ENCODE assay signal across 27 cellular contexts in genomic region chr1:152225678-152226077, GRCh38. TPM values are rescaled to one million over a fixed set of nuclear protein-coding genes. Genes with fewer than 3 reads are reported as not detected.
A peak's percentile ranks its signal among the peaks of the same experiment; 100 is the strongest.
DNase-seq lines count a peak whose midpoint lies in the region; ATAC-seq and TF ChIP-seq lines count a peak whose summit lies in the region.
"Had no signal": no experiment of that assay in that cellular context is flagged by ENCODE, and none has a peak within 500 bp of the region (broad histone marks: within the 10 kb centered on the region; RNA-seq: fewer than 3 reads in every experiment).

No MANE protein-coding gene starts in this region.

- H4K91ac ChIP-seq in mesenchymal stem cell (ENCODE audit: low read length): no peak overlapping the region

- no peaks in the 10 kb centered on the region for H3K79me1 ChIP-seq in mesenchymal stem cell (replicated peaks; ENCODE audit: low read length, poor library complexity, severe bottlenecking)

- peak; percentile 86 for ATAC-seq in esophagus mucosa
- no peak for ATAC-seq in GM21390 (IDR thresholded peaks at IDR 0.05; ENCODE audit: unreplicated experiment)
- ATAC-seq: CD8-positive, alpha-beta T cell; GM12878; HCT116 had no signal

- no peaks in the 10 kb centered on the region for H3F3A ChIP-seq in MM.1S (ENCODE audit: insufficient read depth, low read length)

- no peaks in the 10 kb centered on the region for H3K36me3 ChIP-seq in MM.1S (replicated peaks; ENCODE audit: insufficient read depth, low read length)
- H3K36me3 ChIP-seq in mesenchymal stem cell (ENCODE audit: control insufficient read depth in 1 of 2, insufficient read depth in 2 of 2, low read depth in 1 of 2, low read length in 2 of 2): no peaks in the 10 kb centered on the region
- H3K36me3 ChIP-seq: Peyer's patch had no signal

- no peak overlapping the region for H2AK5ac ChIP-seq in mesenchymal stem cell (ENCODE audit: low read length, severe bottlenecking)

- H3K9me2 ChIP-seq in MM.1S (replicated peaks; ENCODE audit: insufficient read depth, low read length): no peaks in the 10 kb centered on the region
- H3K9me2 ChIP-seq: SK-N-SH had no signal

- no peak overlapping the region for H4K8ac ChIP-seq in mesenchymal stem cell (ENCODE audit: low read length)

- TF ChIP-seq CTCF in VCaP (conservative IDR thresholded peaks at IDR 0.05) (no peak), MM.1S (IDR thresholded peaks at IDR 0.05; ENCODE audit: low read length) (no peak)

- no peaks in the 10 kb centered on the region for H3K4me1 ChIP-seq in MM.1S (ENCODE audit: low read length)
- H3K4me1 ChIP-seq in mesenchymal stem cell (ENCODE audit: control insufficient read depth, insufficient read depth, low read depth, low read length): no peaks in the 10 kb centered on the region
- H3K4me1 ChIP-seq: Caco-2, Peyer's patch had no signal

- no peak overlapping the region for H3K14ac ChIP-seq in mesenchymal stem cell (ENCODE audit: low read length in 2 of 2)

- no peak overlapping the region for H3K4me2 ChIP-seq in MM.1S (ENCODE audit: low read depth, low read length)
- no peak overlapping the region for H3K4me2 ChIP-seq in mesenchymal stem cell (ENCODE audit: low read length, poor library complexity, severe bottlenecking)
- H3K4me2 ChIP-seq: SK-N-SH had no signal

- H3K27me3 ChIP-seq in MM.1S (replicated peaks; ENCODE audit: insufficient read depth, low read length): no peaks in the 10 kb centered on the region
- H3K27me3 ChIP-seq in mesenchymal stem cell (ENCODE audit: control insufficient read depth in 1 of 2, insufficient read depth in 1 of 2, low read length in 2 of 2): no peaks in the 10 kb centered on the region
- H3K27me3 ChIP-seq: Peyer's patch had no signal

- WGBS in mesenchymal stem cell: 38% methylated on average over 3 of the region's 3 CpGs

- H3K23ac ChIP-seq in mesenchymal stem cell (ENCODE audit: low read length in 2 of 2): no peak overlapping the region

- no peak overlapping the region for H3K18ac ChIP-seq in mesenchymal stem cell (ENCODE audit: low read depth in 1 of 2, low read length in 2 of 2)

- no peak overlapping the region for H2BK15ac ChIP-seq in mesenchymal stem cell (ENCODE audit: low read depth, poor library complexity, severe bottlenecking)

- no peak overlapping the region for H2BK120ac ChIP-seq in mesenchymal stem cell (ENCODE audit: low read depth, low read length)

- no peaks in the 10 kb centered on the region for H3K9me3 ChIP-seq in MM.1S (replicated peaks; ENCODE audit: insufficient read depth, low read length)
- no peaks in the 10 kb centered on the region for H3K9me3 ChIP-seq in mesenchymal stem cell (ENCODE audit: control insufficient read depth, low read length)
- H3K9me3 ChIP-seq: Caco-2, Peyer's patch, SK-N-SH had no signal

- no peak overlapping the region for H2BK5ac ChIP-seq in mesenchymal stem cell (ENCODE audit: low read depth, low read length, poor library complexity, severe bottlenecking)

- peak; percentile 57 for DNase-seq in NCI-H226
- DNase-seq in renal cortical epithelial cell (ENCODE audit: low read depth): peak; percentile 37
- no peak for DNase-seq in MM.1S
- DNase-seq in mesenchymal stem cell: no peak
- DNase-seq: C1 segment of cervical spinal cord; Caco-2; CD8-positive, alpha-beta T cell; EL; GDM1; IMR-90; KG1; NCI-H1092; NCI-H1436; NCI-H187; NCI-H526 treated with DMSO at 0.1 percent for 48 hours; Peyer's patch; SK-N-SH; SW 1271 had no signal

- H3K79me2 ChIP-seq in MM.1S (ENCODE audit: low read length): no peaks in the 10 kb centered on the region

- no peak overlapping the region for H3K4ac ChIP-seq in mesenchymal stem cell (ENCODE audit: low read depth in 1 of 2, low read length in 2 of 2)

- H2BK12ac ChIP-seq in mesenchymal stem cell (ENCODE audit: low read length in 2 of 2): no peak overlapping the region

- no peak overlapping the region for H2AFZ ChIP-seq in MM.1S (ENCODE audit: low read length)
- H2AFZ ChIP-seq in mesenchymal stem cell (ENCODE audit: low read depth, low read length): no peak overlapping the region

- no peak overlapping the region for H3K4me3 ChIP-seq in MM.1S (ENCODE audit: low read length)
- no peak overlapping the region for H3K4me3 ChIP-seq in mesenchymal stem cell (ENCODE audit: insufficient read depth in 1 of 2, low read depth in 1 of 2, low read length in 2 of 2)
- H3K4me3 ChIP-seq: GM12878, Peyer's patch had no signal

- H3K9ac ChIP-seq in MM.1S (ENCODE audit: low read length) (no peak overlapping the region), mesenchymal stem cell (ENCODE audit: low read length) (no peak overlapping the region)
- H3K9ac ChIP-seq: SK-N-SH had no signal

- peak overlapping the region; percentile 40; the same call in 1 of the 2 replicates for H3K27ac ChIP-seq in VCaP
- H3K27ac ChIP-seq in MM.1S (ENCODE audit: low read length): no peak overlapping the region
- H3K27ac ChIP-seq in mesenchymal stem cell (ENCODE audit: low read length, poor library complexity, severe bottlenecking): no peak overlapping the region
- H3K27ac ChIP-seq: Peyer's patch had no signal

- H4K20me1 ChIP-seq in MM.1S (ENCODE audit: insufficient read depth, low read length): no peaks in the 10 kb centered on the region

RNA-seq across cellular contexts. Expression of gene HRNR, which starts 1.7 kb away (rescaled TPM):
- total RNA-seq in esophagus mucosa: not detected
- under 0.01 TPM in 2 replicates for total RNA-seq in renal cortical epithelial cell
- not detected for polyA plus RNA-seq in mesenchymal stem cell (2013, experiment 1 of 2)
- not detected for polyA plus RNA-seq in mesenchymal stem cell (2013, experiment 2 of 2)
- total RNA-seq: A673; Caco-2; CD8-positive, alpha-beta T cell; GM12878; H4; IMR-90; NCI-H460; OCI-LY7; Peyer's patch had no signal
- polyA plus RNA-seq: GM12878, SK-N-SH had no signal

Comparison
In these comparisons a context has a peak if more than half of its experiments do, and no peak if none do; other contexts are left out.
1. DNase-seq: peak in NCI-H226 (single experiment) and renal cortical epithelial cell (single experiment); none in MM.1S (single experiment) and mesenchymal stem cell (single experiment).